Comparison of ENCODE assay signal across 14 cellular contexts in genomic region chr6:46078294-46078693, GRCh38. TPM values are rescaled to one million over a fixed set of nuclear protein-coding genes. Genes with fewer than 3 reads are reported as not detected.
DNase-seq lines count a peak whose midpoint lies in the region; ATAC-seq lines count a peak whose summit lies in the region.
"Had no signal": no experiment of that assay in that cellular context is flagged by ENCODE, and none has a peak within 500 bp of the region (broad histone marks: within the 10 kb centered on the region; RNA-seq: fewer than 3 reads in every experiment).

No MANE protein-coding gene starts in this region.

- CTCF ChIA-PET in activated CD4-positive, alpha-beta T cell treated with anti-CD3 and anti-CD28 coated beads, Interleukin-2, amount 10 ng/mL, durations not matched to agents 7 days and 5 days (lab: Charles Lee): interaction anchor here (0.6 kb wide), 1 partner anchor 17 kb away, joined by 4 read pairs; no protein-coding TSS in a partner anchor

- no peak overlapping the region for H3K27ac Mint-ChIP-seq in activated CD4-positive, alpha-beta T cell treated with anti-CD3 and anti-CD28 coated beads, Interleukin-2, amount 10 ng/mL, durations not matched to agents 7 days and 5 days

- H3K4me3 Mint-ChIP-seq in activated CD4-positive, alpha-beta T cell treated with anti-CD3 and anti-CD28 coated beads, Interleukin-2, amount 10 ng/mL, durations not matched to agents 7 days and 5 days: no peak overlapping the region

- DNase-seq in activated CD4-positive, alpha-beta T cell treated with anti-CD3 and anti-CD28 coated beads for 48 hours: peak; percentile 28
- DNase-seq in activated CD4-positive, alpha-beta T cell treated with anti-CD3 and anti-CD28 coated beads, Interleukin-2, amount 10 ng/mL, durations not matched to agents 7 days and 5 days: no peak
- DNase-seq in stimulated activated naive CD4-positive, alpha-beta T cell treated with Interleukin-2 at 50 U/mL for 16 hours (lab: John Stamatoyannopoulos, UW): peak; percentile 1
- no peak for DNase-seq in stimulated activated naive CD4-positive, alpha-beta T cell (lab: John Stamatoyannopoulos, UW)
- DNase-seq in stimulated activated CD4-positive, alpha-beta T cell treated with anti-CD3 and anti-CD28 coated beads, Interleukin-15, amount 100 ng/mL, for 24 hours: peak; percentile 33
- DNase-seq in NCI-H748 (lab: John Stamatoyannopoulos, UW; ENCODE audit: unreplicated experiment) (no peak), left ventricle myocardium superior (no peak)
- DNase-seq: KG1, NCI-H1092, NCI-H1694 treated with DMSO at 0.1 percent for 48 hours, NCI-H446, NCI-H774 had no signal

- H3K27me3 Mint-ChIP-seq in activated CD4-positive, alpha-beta T cell treated with anti-CD3 and anti-CD28 coated beads, Interleukin-2, amount 10 ng/mL, durations not matched to agents 7 days and 5 days: peaks cover 2% of the 10 kb centered on the region

- ATAC-seq in left ventricle myocardium superior: no peak
- no peak for ATAC-seq in HG02678 (IDR thresholded peaks at IDR 0.05; ENCODE audit: unreplicated experiment)

- intact Hi-C loops in left ventricle myocardium superior (cut with micrococcal nuclease): no loop called here

- H3K9me3 Mint-ChIP-seq in activated CD4-positive, alpha-beta T cell treated with anti-CD3 and anti-CD28 coated beads, Interleukin-2, amount 10 ng/mL, durations not matched to agents 7 days and 5 days: no peaks in the 10 kb centered on the region

- POLR2A ChIA-PET in activated CD4-positive, alpha-beta T cell treated with anti-CD3 and anti-CD28 coated beads, Interleukin-2, amount 10 ng/mL, durations not matched to agents 7 days and 5 days (lab: Charles Lee): interaction anchor here (0.8 kb wide), 1 partner anchor 23 kb away, joined by 8 read pairs; no protein-coding TSS in a partner anchor

- H3K36me3 Mint-ChIP-seq in activated CD4-positive, alpha-beta T cell treated with anti-CD3 and anti-CD28 coated beads, Interleukin-2, amount 10 ng/mL, durations not matched to agents 7 days and 5 days (ENCODE audit: low read depth): no peaks in the 10 kb centered on the region

- no peaks in the 10 kb centered on the region for H3K4me1 Mint-ChIP-seq in activated CD4-positive, alpha-beta T cell treated with anti-CD3 and anti-CD28 coated beads, Interleukin-2, amount 10 ng/mL, durations not matched to agents 7 days and 5 days

RNA-seq across cellular contexts. Expression of gene ENPP4, which starts 51.5 kb away (rescaled TPM):
- total RNA-seq in activated CD4-positive, alpha-beta T cell treated with anti-CD3 and anti-CD28 coated beads, Interleukin-2, amount 10 ng/mL, durations not matched to agents 7 days and 5 days: 1 to 10 TPM; 5.0 to 6.7 TPM
- 21.3 TPM for total RNA-seq in left ventricle myocardium superior
- total RNA-seq: A172 had no signal

Comparison
In these comparisons a context has a peak if more than half of its experiments do, and no peak if none do; other contexts are left out.
1. DNase-seq: peak in activated CD4-positive, alpha-beta T cell treated with anti-CD3 and anti-CD28 coated beads for 48 hours (single experiment), stimulated activated naive CD4-positive, alpha-beta T cell treated with Interleukin-2 at 50 U/mL for 16 hours (single experiment) and stimulated activated CD4-positive, alpha-beta T cell treated with anti-CD3 and anti-CD28 coated beads, Interleukin-15, amount 100 ng/mL, for 24 hours (single experiment); none in activated CD4-positive, alpha-beta T cell treated with anti-CD3 and anti-CD28 coated beads, Interleukin-2, amount 10 ng/mL, durations not matched to agents 7 days and 5 days (single experiment), stimulated activated naive CD4-positive, alpha-beta T cell (0 of 6), NCI-H748 (single experiment) and left ventricle myocardium superior (single experiment).